In the genomic region with DNA sequence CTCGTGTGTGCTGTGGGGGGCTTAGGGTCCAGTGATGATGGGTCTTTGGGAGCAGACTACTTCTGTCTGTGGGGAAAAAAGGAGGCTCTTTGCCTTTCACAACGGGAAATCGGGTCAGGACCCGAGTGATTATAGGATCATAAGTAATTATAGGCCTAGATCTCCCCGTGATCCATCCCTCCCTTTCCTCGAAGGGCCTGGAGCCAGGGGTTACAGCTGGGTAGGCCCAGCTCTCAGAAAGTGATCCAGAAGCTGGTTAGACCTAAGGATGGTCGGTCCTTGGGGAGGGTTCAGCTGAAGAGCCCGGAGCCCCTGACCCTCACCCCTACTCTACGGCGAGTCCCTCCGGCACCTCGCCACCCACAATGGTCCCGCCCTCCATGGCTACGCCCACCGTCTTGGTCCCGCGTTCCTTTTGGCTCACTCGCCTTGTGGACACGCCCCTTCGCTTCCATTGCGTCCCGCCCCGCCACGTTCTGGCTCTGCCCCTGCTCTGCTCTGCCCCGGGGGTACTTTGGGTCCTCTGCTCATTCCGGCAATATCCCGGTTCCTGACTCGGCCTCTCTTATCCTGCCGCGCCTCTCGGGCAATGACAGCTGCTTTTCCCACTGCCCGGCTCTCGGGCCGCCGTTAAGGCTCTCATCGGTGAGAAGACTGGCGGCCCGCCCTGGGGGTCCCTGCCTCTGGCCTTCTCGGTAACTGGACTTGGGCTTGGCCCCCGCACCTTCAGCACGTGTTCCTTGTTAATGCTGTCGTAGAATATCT, we compare ENCODE assay signal across 8 cellular contexts. TPM values are rescaled to one million over a fixed set of nuclear protein-coding genes. Genes with fewer than 3 reads are reported as not detected.
DNase-seq lines count a peak whose midpoint lies in the region; ATAC-seq and TF ChIP-seq lines count a peak whose summit lies in the region.

No MANE protein-coding gene starts in this region.

- DNase-seq in AG10803 (ENCODE audit: low read depth) (peak; percentile 40), cardiac septum (ENCODE audit: low spot score) (peak; percentile 89), trophoblast cell (peak; percentile 84 to 85), tibial artery (peak; percentile 82 to 89)

- H2AFZ ChIP-seq in SU-DHL-6 (ENCODE audit: low read depth, low read length, severe bottlenecking) (peak overlapping the region; percentile 87), trophoblast cell (ENCODE audit: insufficient read depth, low read length, poor library complexity) (no peak overlapping the region)

- H2BK5ac ChIP-seq in trophoblast cell (ENCODE audit: low read depth, low read length, poor library complexity) = no peak overlapping the region

- H3K4me1 ChIP-seq in trophoblast cell (ENCODE audit: control insufficient read depth in 1 of 2, insufficient read depth in 2 of 2, low read length in 2 of 2) (peaks cover 4 to 9% of the 10 kb centered on the region in 2 experiments), tibial artery (peaks cover 0 to 7% (median 4%) of the 10 kb centered on the region in 4 donors)

- H3K4me1 Mint-ChIP-seq in activated naive CD8-positive, alpha-beta T cell (ENCODE audit: low read depth) = peaks cover 9% of the 10 kb centered on the region

- H3K4me3 ChIP-seq in AG10803 (ENCODE audit: low read length) (peak overlapping the region; percentile 62), SU-DHL-6 (ENCODE audit: insufficient read depth, low read length, poor library complexity, severe bottlenecking) (peak overlapping the region; percentile 61), trophoblast cell (ENCODE audit: low read depth, low read length) (peak overlapping the region; percentile 8), tibial artery (peak overlapping the region; percentile 50 to 72)

- H3K27me3 ChIP-seq in SU-DHL-6 (ENCODE audit: low read length) = no peaks in the 10 kb centered on the region
- peaks cover 5% of the 10 kb centered on the region for H3K27me3 ChIP-seq in trophoblast cell (ENCODE audit: insufficient read depth, low read length)
- H3K27me3 ChIP-seq in tibial artery = no peaks in the 10 kb centered on the region

- H2BK120ac ChIP-seq in trophoblast cell (ENCODE audit: insufficient read depth, low read length, poor library complexity) = no peak overlapping the region

- H3K4me3 Mint-ChIP-seq in activated naive CD8-positive, alpha-beta T cell = peak overlapping the region; percentile 91

- H3K4me2 ChIP-seq in SU-DHL-6 (ENCODE audit: low read depth, low read length, poor library complexity, severe bottlenecking) = peak overlapping the region; percentile 81
- H3K4me2 ChIP-seq in trophoblast cell (ENCODE audit: low read length) = peak overlapping the region; percentile 83

- no peak overlapping the region for H2AK5ac ChIP-seq in trophoblast cell (ENCODE audit: low read length)

- H3K27me3 Mint-ChIP-seq in activated naive CD8-positive, alpha-beta T cell = no peaks in the 10 kb centered on the region

- H4K12ac ChIP-seq in trophoblast cell (ENCODE audit: low read depth, low read length) = no peak overlapping the region

- peak; percentile 79 for ATAC-seq in GM19023 (IDR thresholded peaks at IDR 0.05; ENCODE audit: unreplicated experiment)
- peak; percentile 64 for ATAC-seq in HG03442 (IDR thresholded peaks at IDR 0.05; ENCODE audit: unreplicated experiment)

- no peak overlapping the region for H2BK12ac ChIP-seq in trophoblast cell (ENCODE audit: low read length)

- H3K9me3 Mint-ChIP-seq in activated naive CD8-positive, alpha-beta T cell (ENCODE audit: low read depth) = no peaks in the 10 kb centered on the region

- no peaks in the 10 kb centered on the region for H3K36me3 ChIP-seq in SU-DHL-6 (ENCODE audit: low read length)
- no peaks in the 10 kb centered on the region for H3K36me3 ChIP-seq in trophoblast cell (ENCODE audit: control insufficient read depth in 1 of 2, insufficient read depth in 2 of 2, low read length in 2 of 2)
- no peaks in the 10 kb centered on the region for H3K36me3 ChIP-seq in tibial artery

- H3K18ac ChIP-seq in trophoblast cell (ENCODE audit: low read length) = no peak overlapping the region

- intact Hi-C loops in cardiac septum (cut with DNase I) (no loop called here), tibial artery (cut with DNase I; ENCODE audit: low total_unique reads) (loop anchor here (5.0 kb wide), 1 partner anchor 89 kb away; a partner anchor contains a TSS)

- H4K91ac ChIP-seq in trophoblast cell (ENCODE audit: low read depth, low read length) = no peak overlapping the region

- TF ChIP-seq CTCF in AG10803 (conservative IDR thresholded peaks at IDR 0.05; ENCODE audit: low read length) = no peak
- no peak for TF ChIP-seq CTCF in SU-DHL-6 (IDR thresholded peaks at IDR 0.05; ENCODE audit: insufficient read depth, low read length, poor library complexity, severe bottlenecking)
- TF ChIP-seq CTCF in tibial artery (IDR thresholded peaks at IDR 0.05) = no peak

- H3K9me2 ChIP-seq in SU-DHL-6 (replicated peaks; ENCODE audit: insufficient read depth, low read length) = no peaks in the 10 kb centered on the region

- H4K20me1 ChIP-seq in SU-DHL-6 (ENCODE audit: low read depth, low read length) = no peaks in the 10 kb centered on the region

- H3K9me3 ChIP-seq in SU-DHL-6 (ENCODE audit: insufficient read depth, low read length) = no peaks in the 10 kb centered on the region
- H3K9me3 ChIP-seq in trophoblast cell (ENCODE audit: insufficient read depth, low read depth, low read length) = no peaks in the 10 kb centered on the region
- no peaks in the 10 kb centered on the region for H3K9me3 ChIP-seq in tibial artery

- WGBS in trophoblast cell (ENCODE audit: extremely low coverage, insufficient coverage, insufficient read length) = no CpG with 5 or more reads among the region's 42 CpGs

- H4K8ac ChIP-seq in trophoblast cell (ENCODE audit: low read depth, low read length) = no peak overlapping the region

- H3K27ac ChIP-seq in SU-DHL-6 (ENCODE audit: low read depth, low read length) (no peak overlapping the region), trophoblast cell (ENCODE audit: low read depth, low read length) (no peak overlapping the region), tibial artery (peak overlapping the region; percentile 76 to 78)

- no peak overlapping the region for H3K23ac ChIP-seq in trophoblast cell (ENCODE audit: low read length)

- H3K14ac ChIP-seq in trophoblast cell (ENCODE audit: low read length) = no peak overlapping the region

- H3K36me3 Mint-ChIP-seq in activated naive CD8-positive, alpha-beta T cell = no peaks in the 10 kb centered on the region

- H3K27ac Mint-ChIP-seq in activated naive CD8-positive, alpha-beta T cell = peak overlapping the region; percentile 6

- no peak overlapping the region for H3K4ac ChIP-seq in trophoblast cell (ENCODE audit: low read depth, low read length)

- H3K9ac ChIP-seq in SU-DHL-6 (ENCODE audit: low read length) (peak overlapping the region; percentile 46), trophoblast cell (ENCODE audit: low read length) (no peak overlapping the region)

- H3K79me1 ChIP-seq in trophoblast cell (ENCODE audit: low read length) = no peaks in the 10 kb centered on the region

- no peaks in the 10 kb centered on the region for H3F3A ChIP-seq in SU-DHL-6 (ENCODE audit: insufficient read depth)

- H3K79me2 ChIP-seq in SU-DHL-6 (ENCODE audit: insufficient read depth, low read length) (no peaks in the 10 kb centered on the region), trophoblast cell (ENCODE audit: control insufficient read depth, insufficient read depth, low read length, poor library complexity) (no peaks in the 10 kb centered on the region)

RNA-seq across cellular contexts. Expression of a gene that starts 5.0 kb away (rescaled TPM):
- total RNA-seq in cardiac septum = 1.1 TPM
- polyA plus RNA-seq in trophoblast cell (2013) = 0.01 TPM in 2 replicates

RNA-seq across cellular contexts. Expression of a gene that starts 22.4 kb away (rescaled TPM):
- total RNA-seq in cardiac septum = 2.6 TPM
- 1.2 and 1.6 TPM in 2 replicates for polyA plus RNA-seq in trophoblast cell (2013)

Comparison
In these comparisons a context has a peak if more than half of its experiments do, and no peak if none do; other contexts are left out.
1. H3K4me3 ChIP-seq: peak in every context shown above with its lines; median percentile 62 in AG10803; 61 in SU-DHL-6; 61 in tibial artery; 8 in trophoblast cell.
2. H3K27ac ChIP-seq: peak in tibial artery (2 of 2); none in SU-DHL-6 (single experiment) and trophoblast cell (single experiment).
3. Peak in every context shown above with its lines, with median percentiles within 50 percentile points of each other: DNase-seq.